14 cellular contexts compared by ENCODE assay signal in genomic region chr6:108693406-108694154, GRCh38.
DNase-seq lines count a peak whose midpoint lies in the region; ATAC-seq and TF ChIP-seq lines count a peak whose summit lies in the region.
"Had no signal": no experiment of that assay in that cellular context is flagged by ENCODE, and none has a peak within 500 bp of the region (broad histone marks: within the 10 kb centered on the region; RNA-seq: fewer than 3 reads in every experiment).

No MANE protein-coding gene starts in this region.

- peak overlapping the region; percentile 15; the same call in 1 of the 2 replicates for H3K27ac ChIP-seq in MM.1S (ENCODE audit: low read length)
- no peak overlapping the region for H3K27ac ChIP-seq in neural progenitor cell
- H3K27ac ChIP-seq: C4-2B, GM23248 had no signal

- no peak overlapping the region for H3K4me2 ChIP-seq in MM.1S (ENCODE audit: low read depth, low read length)
- no peak overlapping the region for H3K4me2 ChIP-seq in neural progenitor cell

- H3K4me1 Mint-ChIP-seq in T-helper 17 cell (peaks cover 6% of the 10 kb centered on the region), neural progenitor cell (peaks cover 5% of the 10 kb centered on the region)
- peaks cover 9% of the 10 kb centered on the region for H3K4me1 Mint-ChIP-seq in stimulated activated effector memory CD8-positive, alpha-beta T cell treated with anti-CD3 and anti-CD28 coated beads, Interleukin-12 subunit alpha, Interleukin-12 subunit beta, amount 100 ng/mL, for 72 hours
- H3K4me1 Mint-ChIP-seq: CD4-positive, alpha-beta memory T cell had no signal

- H3K27me3 ChIP-seq in MM.1S (replicated peaks; ENCODE audit: insufficient read depth, low read length) (no peaks in the 10 kb centered on the region), neural progenitor cell (no peaks in the 10 kb centered on the region)
- H3K27me3 ChIP-seq: BE2C had no signal

- H3K27ac Mint-ChIP-seq in T-helper 17 cell (peak overlapping the region; percentile 32), neural progenitor cell (peak overlapping the region; percentile 58)
- H3K27ac Mint-ChIP-seq in stimulated activated effector memory CD8-positive, alpha-beta T cell treated with anti-CD3 and anti-CD28 coated beads, Interleukin-12 subunit alpha, Interleukin-12 subunit beta, amount 100 ng/mL, for 72 hours = no peak overlapping the region
- H3K27ac Mint-ChIP-seq: CD4-positive, alpha-beta memory T cell had no signal

- no peaks in the 10 kb centered on the region for H3K9me3 Mint-ChIP-seq in neural progenitor cell
- no peaks in the 10 kb centered on the region for H3K9me3 Mint-ChIP-seq in stimulated activated effector memory CD8-positive, alpha-beta T cell treated with anti-CD3 and anti-CD28 coated beads, Interleukin-12 subunit alpha, Interleukin-12 subunit beta, amount 100 ng/mL, for 72 hours

- H3K4me3 ChIP-seq in MM.1S (ENCODE audit: low read length) (no peak overlapping the region), neural progenitor cell (no peak overlapping the region)
- H3K4me3 ChIP-seq: GM12878, GM23248 had no signal

- no peak overlapping the region for H3K4me3 Mint-ChIP-seq in T-helper 17 cell
- no peak overlapping the region for H3K4me3 Mint-ChIP-seq in neural progenitor cell
- H3K4me3 Mint-ChIP-seq in stimulated activated effector memory CD8-positive, alpha-beta T cell treated with anti-CD3 and anti-CD28 coated beads, Interleukin-12 subunit alpha, Interleukin-12 subunit beta, amount 100 ng/mL, for 72 hours = no peak overlapping the region
- H3K4me3 Mint-ChIP-seq: CD4-positive, alpha-beta memory T cell had no signal

- H3K9ac ChIP-seq in MM.1S (ENCODE audit: low read length) = no peak overlapping the region
- H3K9ac ChIP-seq in neural progenitor cell = no peak overlapping the region
- H3K9ac ChIP-seq: GM23248 had no signal

- H3K4me1 ChIP-seq in MM.1S (ENCODE audit: low read length) (peaks cover 21% of the 10 kb centered on the region), neural progenitor cell (no peaks in the 10 kb centered on the region)
- H3K4me1 ChIP-seq: BE2C had no signal

- H3K36me3 ChIP-seq in MM.1S (replicated peaks; ENCODE audit: insufficient read depth, low read length) = no peaks in the 10 kb centered on the region; the same call in 1 of the 2 replicates
- no peaks in the 10 kb centered on the region for H3K36me3 ChIP-seq in neural progenitor cell
- H3K36me3 ChIP-seq: BE2C had no signal

- TF ChIP-seq CTCF in MM.1S (IDR thresholded peaks at IDR 0.05; ENCODE audit: low read length) (no peak), neural progenitor cell (IDR thresholded peaks at IDR 0.05) (no peak)

- H2AFZ ChIP-seq in MM.1S (ENCODE audit: low read length) (no peak overlapping the region), neural progenitor cell (replicated peaks) (no peak overlapping the region)
- H2AFZ ChIP-seq: GM23248 had no signal

- H3K9me2 ChIP-seq in MM.1S (replicated peaks; ENCODE audit: insufficient read depth, low read length) = no peaks in the 10 kb centered on the region

- DNase-seq in MM.1S (no peak), T-helper 17 cell (no peak), neural progenitor cell (ENCODE audit: low spot score) (no peak), SKM-1 (lab: John Stamatoyannopoulos, UW; ENCODE audit: unreplicated experiment) (no peak)
- DNase-seq in stimulated activated effector memory CD8-positive, alpha-beta T cell treated with anti-CD3 and anti-CD28 coated beads, Interleukin-12 subunit alpha, Interleukin-12 subunit beta, amount 100 ng/mL, for 72 hours (ENCODE audit: low spot score in 2 of 2) = no peak
- DNase-seq: BE2C; CD4-positive, alpha-beta memory T cell; DMS79; GM23248 had no signal

- ATAC-seq in T-helper 17 cell = no peak
- peak; percentile 17 for ATAC-seq in stimulated activated effector memory CD8-positive, alpha-beta T cell treated with anti-CD3 and anti-CD28 coated beads, Interleukin-12 subunit alpha, Interleukin-12 subunit beta, amount 100 ng/mL, for 72 hours
- ATAC-seq in HG03045 (IDR thresholded peaks at IDR 0.05; ENCODE audit: unreplicated experiment) = no peak
- ATAC-seq in HG03108 (IDR thresholded peaks at IDR 0.05; ENCODE audit: unreplicated experiment) = no peak
- ATAC-seq: GM12878, HCT116 had no signal

- H3K36me3 Mint-ChIP-seq in T-helper 17 cell (ENCODE audit: low read depth) = no peaks in the 10 kb centered on the region
- H3K36me3 Mint-ChIP-seq in neural progenitor cell = no peaks in the 10 kb centered on the region
- H3K36me3 Mint-ChIP-seq in stimulated activated effector memory CD8-positive, alpha-beta T cell treated with anti-CD3 and anti-CD28 coated beads, Interleukin-12 subunit alpha, Interleukin-12 subunit beta, amount 100 ng/mL, for 72 hours = no peaks in the 10 kb centered on the region

- H3K27me3 Mint-ChIP-seq in T-helper 17 cell = no peaks in the 10 kb centered on the region
- peaks cover 3% of the 10 kb centered on the region for H3K27me3 Mint-ChIP-seq in neural progenitor cell (ENCODE audit: insufficient read depth, low read depth)
- H3K27me3 Mint-ChIP-seq: CD4-positive, alpha-beta memory T cell had no signal

- H4K20me1 ChIP-seq in MM.1S (ENCODE audit: insufficient read depth, low read length) (no peaks in the 10 kb centered on the region), neural progenitor cell (ENCODE audit: low read depth) (no peaks in the 10 kb centered on the region)

- H3K79me2 ChIP-seq in MM.1S (ENCODE audit: low read length) (peaks cover 18% of the 10 kb centered on the region; the same call in 1 of the 2 replicates), neural progenitor cell (ENCODE audit: low read depth) (no peaks in the 10 kb centered on the region)

- H3K9me3 ChIP-seq in MM.1S (replicated peaks; ENCODE audit: insufficient read depth, low read length) (no peaks in the 10 kb centered on the region), T-helper 17 cell (ENCODE audit: control insufficient read depth, low read length, poor library complexity, severe bottlenecking) (no peaks in the 10 kb centered on the region), neural progenitor cell (ENCODE audit: low read depth) (no peaks in the 10 kb centered on the region)
- H3K9me3 ChIP-seq: BE2C had no signal

- peaks cover 38% of the 10 kb centered on the region for H3F3A ChIP-seq in MM.1S (ENCODE audit: insufficient read depth, low read length)
- H3F3A ChIP-seq in neural progenitor cell (ENCODE audit: low read depth) = no peaks in the 10 kb centered on the region
